ENCODE assay signal across 11 cellular contexts in genomic region chr14:68231832-68232642, GRCh38.
DNase-seq lines count a peak whose midpoint lies in the region; ATAC-seq and TF ChIP-seq lines count a peak whose summit lies in the region.
"Had no signal": no experiment of that assay in that cellular context is flagged by ENCODE, and none has a peak within 500 bp of the region (broad histone marks: within the 10 kb centered on the region; RNA-seq: fewer than 3 reads in every experiment).

No MANE protein-coding gene starts in this region.

- DNase-seq in uterus (no peak), NCI-H1694 (lab: John Stamatoyannopoulos, UW) (no peak)
- DNase-seq: GDM1, glutamatergic neuron, NCI-H774 had no signal

- intact Hi-C loops in uterus (cut with DNase I; ENCODE audit: low total_unique reads), result no loop called here

- H3K9me3 ChIP-seq in duodenal mucosa (ENCODE audit: control insufficient read depth in 1 of 2, low read length in 2 of 2) (no peaks in the 10 kb centered on the region), mesodermal cell (ENCODE audit: control insufficient read depth, low read length) (no peaks in the 10 kb centered on the region), uterus (no peaks in the 10 kb centered on the region)
- H3K9me3 ChIP-seq: ovary had no signal

- H3K27ac ChIP-seq in duodenal mucosa (ENCODE audit: low read depth, low read length) (peak overlapping the region; percentile 57), mesodermal cell (ENCODE audit: low read depth, low read length, severe bottlenecking) (peak overlapping the region; percentile 7), uterus (peak overlapping the region; percentile 66 to 89)

- H3K27me3 ChIP-seq in duodenal mucosa (ENCODE audit: control insufficient read depth in 1 of 2, insufficient read depth in 2 of 2, low read length in 2 of 2), result no peaks in the 10 kb centered on the region
- H3K27me3 ChIP-seq in uterus, result no peaks in the 10 kb centered on the region
- H3K27me3 ChIP-seq: ovary had no signal

- peak; percentile 21 for ATAC-seq in HG03280 (IDR thresholded peaks at IDR 0.05; ENCODE audit: unreplicated experiment)
- no peak for ATAC-seq in GM21786 (IDR thresholded peaks at IDR 0.05; ENCODE audit: unreplicated experiment)
- ATAC-seq in HG03159 (IDR thresholded peaks at IDR 0.05; ENCODE audit: unreplicated experiment), result no peak

- TF ChIP-seq CTCF in uterus (IDR thresholded peaks at IDR 0.05), result peak in 2 of 4 experiments; percentile 6 to 7

- peak overlapping the region in 1 of 2 donors; percentile 5 for H3K4me3 ChIP-seq in duodenal mucosa (ENCODE audit: low read depth in 1 of 2, low read length in 2 of 2)
- no peak overlapping the region for H3K4me3 ChIP-seq in mesodermal cell (ENCODE audit: extremely low read depth, insufficient read depth, low read length, poor library complexity, severe bottlenecking)
- no peak overlapping the region for H3K4me3 ChIP-seq in uterus
- H3K4me3 ChIP-seq: ovary had no signal

- peaks cover 21 to 47% of the 10 kb centered on the region in 2 donors for H3K4me1 ChIP-seq in duodenal mucosa (ENCODE audit: control insufficient read depth in 1 of 2, insufficient read depth in 2 of 2, low read length in 2 of 2)
- peaks cover 12% of the 10 kb centered on the region for H3K4me1 ChIP-seq in mesodermal cell (ENCODE audit: control insufficient read depth, insufficient read depth, low read length, poor library complexity, severe bottlenecking)
- H3K4me1 ChIP-seq in uterus, result peaks cover 0 to 19% of the 10 kb centered on the region in 2 donors

- peak overlapping the region in 1 of 2 donors; percentile 26 for H3K9ac ChIP-seq in duodenal mucosa (ENCODE audit: low read depth in 1 of 2, low read length in 2 of 2)

- 100% methylated on average over 1 of the region's 2 CpGs for WGBS in mesodermal cell (ENCODE audit: insufficient coverage in 2 of 2), 2 experiments

- H3K36me3 ChIP-seq in duodenal mucosa (ENCODE audit: control insufficient read depth in 1 of 2, insufficient read depth in 2 of 2, low read length in 2 of 2) (no peaks in the 10 kb centered on the region), mesodermal cell (ENCODE audit: control insufficient read depth, insufficient read depth, low read length) (no peaks in the 10 kb centered on the region), uterus (no peaks in the 10 kb centered on the region)
- H3K36me3 ChIP-seq: ovary had no signal

- TF ChIP-seq POLR2A in uterus (IDR thresholded peaks at IDR 0.05), result no peak

Comparison
In these comparisons a context has a peak if more than half of its experiments do, and no peak if none do; other contexts are left out.
1. H3K27ac ChIP-seq: peak in every context shown above with its lines; median percentile 78 in uterus; 57 in duodenal mucosa; 7 in mesodermal cell.